12 cellular contexts compared by ENCODE assay signal in genomic region chr12:127928178-127928577, GRCh38.
"Had no signal": no experiment of that assay in that cellular context is flagged by ENCODE, and none has a peak within 500 bp of the region (broad histone marks: within the 10 kb centered on the region; RNA-seq: fewer than 3 reads in every experiment).

No MANE protein-coding gene starts in this region.

- H3K36me3 ChIP-seq: neutrophil had no signal

- H3K4me3 ChIP-seq: mucosa of descending colon had no signal

- ATAC-seq: effector memory CD8-positive, alpha-beta T cell; left lobe of liver; natural killer cell had no signal

- FAIRE-seq: islet of Langerhans had no signal

- H3K27me3 ChIP-seq: neutrophil had no signal

- H3K27ac ChIP-seq: epithelial cell of prostate, neutrophil had no signal

- H3K9me3 ChIP-seq: mucosa of descending colon, neutrophil had no signal

- DNase-seq: activated CD4-positive, alpha-beta T cell treated with anti-CD3 and anti-CD28 coated beads, Interleukin-2, amount 50 U/mL, for 1 hour; activated CD8-positive, alpha-beta memory T cell treated with anti-CD3 and anti-CD28 coated beads for 24 hours; activated naive CD4-positive, alpha-beta T cell; central memory CD4-positive, alpha-beta T cell; effector memory CD8-positive, alpha-beta T cell; mammary epithelial cell; mucosa of descending colon; natural killer cell had no signal
